8 cellular contexts compared by ENCODE assay signal in genomic region chr19:6632747-6633455, GRCh38. TPM values are rescaled to one million over a fixed set of nuclear protein-coding genes. Genes with fewer than 3 reads are reported as not detected.
DNase-seq lines count a peak whose midpoint lies in the region; ATAC-seq and TF ChIP-seq lines count a peak whose summit lies in the region.
"Not testable (repeated sequence)": the region's sequence is repeated elsewhere in the genome, so short reads cannot be mapped to it uniquely, and the experiment has no call there.

No MANE protein-coding gene starts in this region.

- 78% methylated on average over 4 of the region's 26 CpGs; no CpG with 5 or more reads in 1 of the 2 experiments for WGBS in IMR-90 (ENCODE audit: extremely low coverage in 2 of 2, insufficient read length in 1 of 2), 2 experiments

- peak; percentile 24 for DNase-seq in DMS114 treated with DMSO at 0.1 percent for 48 hours (lab: John Stamatoyannopoulos, UW; ENCODE audit: unreplicated experiment)
- peak; percentile 38 for DNase-seq in IMR-90
- DNase-seq in NOMO-1 treated with DMSO at 0.1 percent for 48 hours (lab: John Stamatoyannopoulos, UW; ENCODE audit: unreplicated experiment): peak; percentile 54
- DNase-seq in activated CD4-positive, CD25-positive, alpha-beta regulatory T cell (lab: John Stamatoyannopoulos, UW): peak in 3 of 4 experiments; percentile 5 to 19 (median 12)
- peak; percentile 57 for DNase-seq in brain microvascular endothelial cell
- peak; percentile 82 for DNase-seq in left ventricle myocardium superior
- peak; percentile 42 for DNase-seq in omental fat pad (ENCODE audit: low spot score)
- peak; percentile 4 for DNase-seq in thoracic aorta (ENCODE audit: low spot score)

- peak; percentile 50 for TF ChIP-seq RAD21 in IMR-90 (IDR thresholded peaks at IDR 0.05; ENCODE audit: low read length)

- not testable (repeated sequence) for H3K14ac ChIP-seq in IMR-90 (replicated peaks; ENCODE audit: low read depth, low read length)

- not testable (repeated sequence) for H4K20me1 ChIP-seq in IMR-90 (ENCODE audit: insufficient read depth, low read length)

- H2BK5ac ChIP-seq in IMR-90 (ENCODE audit: low read depth, low read length, poor library complexity, severe bottlenecking): not testable (repeated sequence)

- not testable (repeated sequence) for H2AK9ac ChIP-seq in IMR-90 (replicated peaks; ENCODE audit: low read depth, low read length, poor library complexity)

- H3K9me1 ChIP-seq in IMR-90 (ENCODE audit: insufficient read depth, low read length): not testable (repeated sequence)

- H4K8ac ChIP-seq in IMR-90 (ENCODE audit: low read depth in 2 of 2, low read length in 2 of 2): not testable (repeated sequence)

- dilution Hi-C loops in IMR-90 (cut with HindIII; ENCODE audit: low sequenced_read_pairs, unreplicated experiment): not testable (repeated sequence)

- not testable (repeated sequence) for H4K91ac ChIP-seq in IMR-90 (ENCODE audit: insufficient read depth, low read depth, low read length)

- not testable (repeated sequence) for H2AFZ ChIP-seq in IMR-90 (replicated peaks; ENCODE audit: low read length, poor library complexity)

- not testable (repeated sequence) for H3K4me1 ChIP-seq in IMR-90 (ENCODE audit: control insufficient read depth, insufficient read depth, low read length); thoracic aorta (ENCODE audit: control insufficient read depth in 1 of 2, low read depth in 2 of 2)

- H2BK120ac ChIP-seq in IMR-90 (ENCODE audit: low read depth, low read length): not testable (repeated sequence)

- POLR2A ChIA-PET in IMR-90 (lab: Charles Lee; ENCODE audit: unreplicated experiment): not testable (repeated sequence)

- not testable (repeated sequence) for H4K5ac ChIP-seq in IMR-90 (ENCODE audit: low read depth, low read length)

- H2BK20ac ChIP-seq in IMR-90 (ENCODE audit: low read depth, low read length): not testable (repeated sequence)

- not testable (repeated sequence) for H3K23ac ChIP-seq in IMR-90 (ENCODE audit: low read depth, low read length)

- intact Hi-C loops in IMR-90 (cut with micrococcal nuclease): loop anchor here (1.0 to 5.0 kb wide), 6 partner anchors 103 to 506 kb away; no protein-coding TSS in a partner anchor
- intact Hi-C loops in left ventricle myocardium superior (cut with micrococcal nuclease): not testable (repeated sequence)

- not testable (repeated sequence) for H3K4me3 ChIP-seq in IMR-90 (ENCODE audit: insufficient read depth, low read depth, low read length); brain microvascular endothelial cell (ENCODE audit: low read depth, low read length); thoracic aorta

- H2BK15ac ChIP-seq in IMR-90 (ENCODE audit: low read depth, low read length): not testable (repeated sequence)

- ATAC-seq in IMR-90 (ENCODE audit: low read depth); omental fat pad (ENCODE audit: low FRiP score); thoracic aorta (ENCODE audit: insufficient number of reproducible peaks, low FRiP score, low read depth): not testable (repeated sequence)
- ATAC-seq in left ventricle myocardium superior: peak; percentile 57

- H3K56ac ChIP-seq in IMR-90 (ENCODE audit: extremely low read depth, insufficient read depth, low read length): not testable (repeated sequence)

- H3K4me2 ChIP-seq in IMR-90 (ENCODE audit: low read depth, low read length): not testable (repeated sequence)

- not testable (repeated sequence) for H3K27ac ChIP-seq in IMR-90 (ENCODE audit: insufficient read depth, low read length); brain microvascular endothelial cell; thoracic aorta

- H2AK5ac ChIP-seq in IMR-90 (ENCODE audit: low read depth, low read length): not testable (repeated sequence)

- in situ Hi-C loops in IMR-90 (cut with MboI; ENCODE audit: low sequenced_read_pairs): loop anchor here (5.0 kb wide), 1 partner anchor 229 kb away; no protein-coding TSS in a partner anchor
- in situ Hi-C loops in brain microvascular endothelial cell (cut with HindIII; ENCODE audit: low pct_ligation_motif_present, low sequenced_read_pairs): not testable (repeated sequence)

- not testable (repeated sequence) for BruUV-seq in IMR-90 (replicated peaks; lab: Mats Ljungman, UMichigan)

- not testable (repeated sequence) for TF ChIP-seq POLR2A in IMR-90 (IDR thresholded peaks at IDR 0.05; ENCODE audit: low read depth, low read length)

- H3K27me3 ChIP-seq in IMR-90 (ENCODE audit: control insufficient read depth, insufficient read depth, low read length); brain microvascular endothelial cell (replicated peaks); thoracic aorta (replicated peaks; ENCODE audit: insufficient read depth): not testable (repeated sequence)

- H3K4ac ChIP-seq in IMR-90 (ENCODE audit: low read depth, low read length): not testable (repeated sequence)

- H3K9ac ChIP-seq in IMR-90 (ENCODE audit: low read depth, low read length): not testable (repeated sequence)

- not testable (repeated sequence) for H3K36me3 ChIP-seq in IMR-90 (ENCODE audit: control insufficient read depth, insufficient read depth, low read length); brain microvascular endothelial cell (replicated peaks); thoracic aorta

- H3K9me3 ChIP-seq in IMR-90 (ENCODE audit: control insufficient read depth, insufficient read depth, low read length); thoracic aorta: not testable (repeated sequence)

- not testable (repeated sequence) for H3K18ac ChIP-seq in IMR-90 (ENCODE audit: low read depth, low read length)

- H3K79me1 ChIP-seq in IMR-90 (ENCODE audit: low read depth in 1 of 2, low read length in 2 of 2): not testable (repeated sequence)

- TF ChIP-seq CTCF in IMR-90 (conservative IDR thresholded peaks at IDR 0.05; ENCODE audit: low read depth, low read length): peak; percentile 48
- peak; percentile 63 for TF ChIP-seq CTCF in brain microvascular endothelial cell (IDR thresholded peaks at IDR 0.05; ENCODE audit: low read depth, low read length, missing control alignments)
- peak in 1 of 3 donors; percentile 22 for TF ChIP-seq CTCF in omental fat pad (IDR thresholded peaks at IDR 0.05)
- peak; percentile 35 for TF ChIP-seq CTCF in thoracic aorta (IDR thresholded peaks at IDR 0.05)

- CTCF ChIA-PET in IMR-90 (lab: Yijun Ruan, JAX): interaction anchor here (1.1 kb wide), 1 partner anchor 19 kb away, joined by 3 read pairs; no protein-coding TSS in a partner anchor

TF ChIP-seq in IMR-90, 13 proteins besides CTCF, POLR2A, EP300 and RAD21:
- peak; percentile 24; the same call in 1 of the 2 replicates for TF ChIP-seq SMC3 (IDR thresholded peaks at IDR 0.05; ENCODE audit: low read depth, low read length)

RNA-seq across cellular contexts. Expression of gene TNFSF14, which starts 37.1 kb away (rescaled TPM):
- not detected in 2 replicates for total RNA-seq in IMR-90 (2012; rRNA removed)
- polyA plus RNA-seq in IMR-90 (2012; rRNA removed): not detected in 2 replicates
- polyA plus RNA-seq in IMR-90 (2012; cell fraction: cytosol; rRNA removed): not detected in 2 replicates
- polyA plus RNA-seq in IMR-90 (2012; cell fraction: nucleus; rRNA removed; ENCODE audit: low replicate concordance): not detected in 2 replicates
- total RNA-seq in left ventricle myocardium superior: 1.5 TPM
- 10 to 100 TPM in 2 of 4 donors, 1 to 10 TPM in 2; 3.6 to 66.5 (median 26.3) TPM for total RNA-seq in omental fat pad
- total RNA-seq in thoracic aorta: 10 to 100 TPM in 1 of 2 donors, under 1 TPM in 1; 0.54 to 15.5 TPM

RNA-seq across cellular contexts. Expression of gene CD70, which starts 42.0 kb away (rescaled TPM):
- not detected in 2 replicates for total RNA-seq in IMR-90 (2012; rRNA removed)
- polyA plus RNA-seq in IMR-90 (2012; rRNA removed): not detected in 2 replicates
- polyA plus RNA-seq in IMR-90 (2012; cell fraction: cytosol; rRNA removed): not detected in 2 replicates
- polyA plus RNA-seq in IMR-90 (2012; cell fraction: nucleus; rRNA removed; ENCODE audit: low replicate concordance): not detected in 2 replicates
- total RNA-seq in left ventricle myocardium superior: not detected
- total RNA-seq in omental fat pad: not detected
- total RNA-seq in thoracic aorta: not detected

Comparison
In these comparisons a context has a peak if more than half of its experiments do, and no peak if none do; other contexts are left out.
1. DNase-seq: peak in every context shown above with its lines; median percentile 82 in left ventricle myocardium superior; 57 in brain microvascular endothelial cell; 54 in NOMO-1 treated with DMSO at 0.1 percent for 48 hours; 42 in omental fat pad; 38 in IMR-90; 24 in DMS114 treated with DMSO at 0.1 percent for 48 hours; 12 in activated CD4-positive, CD25-positive, alpha-beta regulatory T cell; 4 in thoracic aorta.